In the genomic region with DNA sequence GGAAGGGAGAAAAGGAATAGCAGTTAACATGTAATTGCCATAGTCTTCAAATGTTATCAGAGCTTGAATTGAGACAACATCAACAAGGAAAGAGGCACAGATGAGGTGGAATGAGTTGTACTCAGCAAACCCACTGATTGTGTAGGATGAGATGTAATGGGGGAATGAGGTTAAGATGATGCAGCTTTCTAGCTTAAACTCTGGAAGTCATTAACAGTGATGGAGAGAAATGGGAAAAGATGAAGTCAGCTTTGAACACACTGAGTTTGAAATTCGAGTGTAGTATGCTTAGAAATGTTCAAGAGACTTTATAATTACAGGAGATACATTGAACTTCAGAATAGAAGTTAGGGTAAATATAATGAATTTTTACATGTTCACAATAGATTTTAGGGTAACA, we compare ENCODE assay signal across 29 cellular contexts.
"Had no signal": no experiment of that assay in that cellular context is flagged by ENCODE, and none has a peak within 500 bp of the region (broad histone marks: within the 10 kb centered on the region; RNA-seq: fewer than 3 reads in every experiment).

No MANE protein-coding gene starts in this region.

- H3K27ac ChIP-seq: brain microvascular endothelial cell, colonic mucosa, PC-9, RWPE1 had no signal

- H3K4me1 Mint-ChIP-seq: activated CD4-positive, alpha-beta T cell treated with anti-CD3 and anti-CD28 coated beads for 36 hours; activated CD4-positive, alpha-beta T cell treated with anti-CD3 and anti-CD28 coated beads, Interleukin-2, amount 10 ng/mL, durations not matched to agents 7 days and 5 days; central memory CD8-positive, alpha-beta T cell had no signal

- H3K4me3 Mint-ChIP-seq: activated CD4-positive, alpha-beta T cell treated with anti-CD3 and anti-CD28 coated beads for 36 hours; activated CD4-positive, alpha-beta T cell treated with anti-CD3 and anti-CD28 coated beads, Interleukin-2, amount 10 ng/mL, durations not matched to agents 7 days and 5 days; activated CD8-positive, alpha-beta T cell treated with anti-CD3 and anti-CD28 coated beads, Interleukin-2, amount 10 ng/mL, durations not matched to agents 7 days and 5 days; activated naive CD4-positive, alpha-beta T cell treated with anti-CD3 and anti-CD28 coated beads for 36 hours; activated T-cell treated with anti-CD3 and anti-CD28 coated beads, Interleukin-2, amount 50 U/mL, for 4 hours; activated T-helper 1 cell treated with anti-CD3 and anti-CD28 coated beads, Interleukin-12 subunit alpha, Interleukin-12 subunit beta, Interleukin-2, Interleukin-4 antibody, amounts not matched to agents 30 ng/mL and 10 ng/mL and 1 ng/mL, durations not matched to agents 14 hours and 24 hours and 36 hours; central memory CD8-positive, alpha-beta T cell had no signal

- H3K9me3 Mint-ChIP-seq: activated CD4-positive, alpha-beta T cell treated with anti-CD3 and anti-CD28 coated beads, Interleukin-2, amount 10 ng/mL, durations not matched to agents 7 days and 5 days; activated naive CD4-positive, alpha-beta T cell treated with anti-CD3 and anti-CD28 coated beads for 36 hours; activated T-helper 1 cell treated with anti-CD3 and anti-CD28 coated beads, Interleukin-12 subunit alpha, Interleukin-12 subunit beta, Interleukin-2, Interleukin-4 antibody, amounts not matched to agents 30 ng/mL and 10 ng/mL and 1 ng/mL, durations not matched to agents 14 hours and 24 hours and 36 hours had no signal

- H3K36me3 Mint-ChIP-seq: activated naive CD4-positive, alpha-beta T cell treated with anti-CD3 and anti-CD28 coated beads, Interleukin-2, amount 50 U/mL, for 72 hours had no signal

- DNase-seq: activated CD4-positive, alpha-beta T cell treated with anti-CD3 and anti-CD28 coated beads for 36 hours; activated CD4-positive, alpha-beta T cell treated with anti-CD3 and anti-CD28 coated beads, Interleukin-2, amount 10 ng/mL, durations not matched to agents 7 days and 5 days; activated CD4-positive, alpha-beta T cell treated with anti-CD3 and anti-CD28 coated beads, Interleukin-2, amount 50 U/mL, for 48 hours; activated CD8-positive, alpha-beta T cell treated with anti-CD3 and anti-CD28 coated beads, Interleukin-2, amount 10 ng/mL, durations not matched to agents 7 days and 5 days; activated gamma-delta T cell treated with Interleukin-2 at 50 U/mL for 16 hours; activated naive CD4-positive, alpha-beta T cell treated with anti-CD3 and anti-CD28 coated beads for 36 hours; activated T-cell treated with anti-CD3 and anti-CD28 coated beads for 4 hours; activated T-cell treated with anti-CD3 and anti-CD28 coated beads, Interleukin-2, amount 50 U/mL, for 4 hours; anterior cingulate cortex; brain microvascular endothelial cell; colonic mucosa; NCI-H1092 treated with DMSO at 0.1 percent for 48 hours; NCI-H187 treated with DMSO at 0.1 percent for 48 hours; NCI-H2081; NCI-H345; NCI-H524 treated with DMSO at 0.1 percent for 48 hours; NK-92 treated with Interleukin-12 subunit alpha and Interleukin-12 subunit beta, amount 100 ng/mL, for 24 hours; PC-9; SIG-M5; SW 1271; T-helper 1 cell; T-helper 2 cell; T-helper 9 cell had no signal

- H3K27ac Mint-ChIP-seq: activated CD4-positive, alpha-beta T cell treated with anti-CD3 and anti-CD28 coated beads for 36 hours; activated CD4-positive, alpha-beta T cell treated with anti-CD3 and anti-CD28 coated beads, Interleukin-2, amount 10 ng/mL, durations not matched to agents 7 days and 5 days; activated CD8-positive, alpha-beta T cell treated with anti-CD3 and anti-CD28 coated beads, Interleukin-2, amount 10 ng/mL, durations not matched to agents 7 days and 5 days; activated naive CD4-positive, alpha-beta T cell treated with anti-CD3 and anti-CD28 coated beads for 36 hours; activated naive CD4-positive, alpha-beta T cell treated with anti-CD3 and anti-CD28 coated beads, Interleukin-2, amount 50 U/mL, for 72 hours; activated T-helper 1 cell treated with anti-CD3 and anti-CD28 coated beads, Interleukin-12 subunit alpha, Interleukin-12 subunit beta, Interleukin-2, Interleukin-4 antibody, amounts not matched to agents 30 ng/mL and 10 ng/mL and 1 ng/mL, durations not matched to agents 14 hours and 24 hours and 36 hours had no signal

- ATAC-seq: activated CD4-positive, alpha-beta T cell treated with anti-CD3 and anti-CD28 coated beads for 36 hours; activated CD4-positive, CD25-positive, alpha-beta regulatory T cell treated with anti-CD3 and anti-CD28 coated beads, Interleukin-2, amount 50 U/mL, for 24 hours; activated CD8-positive, alpha-beta T cell treated with anti-CD3 and anti-CD28 coated beads, Interleukin-2, amount 10 ng/mL, durations not matched to agents 7 days and 5 days; activated naive CD4-positive, alpha-beta T cell treated with anti-CD3 and anti-CD28 coated beads, Interleukin-2, amount 50 U/mL, for 72 hours; activated T-cell treated with anti-CD3 and anti-CD28 coated beads, Interleukin-2, amount 50 U/mL, for 4 hours; Right ventricle myocardium inferior had no signal

- H3K27me3 Mint-ChIP-seq: activated CD4-positive, alpha-beta T cell treated with anti-CD3 and anti-CD28 coated beads for 36 hours; activated CD4-positive, alpha-beta T cell treated with anti-CD3 and anti-CD28 coated beads, Interleukin-2, amount 10 ng/mL, durations not matched to agents 7 days and 5 days; central memory CD8-positive, alpha-beta T cell had no signal
